9 cellular contexts compared by ENCODE assay signal in genomic region chr16:80932725-80933124, GRCh38.
DNase-seq lines count a peak whose midpoint lies in the region; ATAC-seq and TF ChIP-seq lines count a peak whose summit lies in the region.
"Had no signal": no experiment of that assay in that cellular context is flagged by ENCODE, and none has a peak within 500 bp of the region (broad histone marks: within the 10 kb centered on the region; RNA-seq: fewer than 3 reads in every experiment).

No MANE protein-coding gene starts in this region.

- no peak for TF ChIP-seq POLR2A in sigmoid colon (IDR thresholded peaks at IDR 0.05)

- intact Hi-C loops in left ventricle myocardium inferior (cut with micrococcal nuclease), result no loop called here
- intact Hi-C loops in sigmoid colon (cut with DNase I), result no loop called here

- H3K4me1 Mint-ChIP-seq in activated naive CD8-positive, alpha-beta T cell treated with anti-CD3 and anti-CD28 coated beads, Interleukin-2, amount 10 ng/mL, durations not matched to agents 7 days and 5 days, result peaks cover 5% of the 10 kb centered on the region

- 19 to 28% methylated on average over 22 of the region's 22 CpGs for WGBS in sigmoid colon, 2 donors

- TF ChIP-seq CTCF in left ventricle myocardium inferior (IDR thresholded peaks at IDR 0.05; ENCODE audit: borderline replicate concordance) (no peak), sigmoid colon (IDR thresholded peaks at IDR 0.05) (no peak)

- peak overlapping the region; percentile 44; the same call in 1 of the 2 replicates for H3K4me3 ChIP-seq in H7 (ENCODE audit: insufficient read depth, low read depth, low read length)
- H3K4me3 ChIP-seq in left ventricle myocardium inferior, result peak overlapping the region; percentile 61
- peak overlapping the region; percentile 29 to 51 (median 46) for H3K4me3 ChIP-seq in sigmoid colon
- H3K4me3 ChIP-seq: K562 had no signal

- TF ChIP-seq EP300 in sigmoid colon (IDR thresholded peaks at IDR 0.05), result no peak

- no peaks in the 10 kb centered on the region for H3K9me3 ChIP-seq in left ventricle myocardium inferior (replicated peaks)
- no peaks in the 10 kb centered on the region for H3K9me3 ChIP-seq in sigmoid colon

- H3K4me1 ChIP-seq in left ventricle myocardium inferior (peaks cover 24% of the 10 kb centered on the region), sigmoid colon (peaks cover 0 to 29% (median 21%) of the 10 kb centered on the region in 4 donors)

- H3K27ac Mint-ChIP-seq in activated naive CD8-positive, alpha-beta T cell treated with anti-CD3 and anti-CD28 coated beads, Interleukin-2, amount 10 ng/mL, durations not matched to agents 7 days and 5 days, result no peak overlapping the region

- H3K27ac ChIP-seq in left ventricle myocardium inferior (replicated peaks) (peak overlapping the region; percentile 90), sigmoid colon (peak overlapping the region; percentile 81 to 92 (median 89))

- no peak for ATAC-seq in activated naive CD8-positive, alpha-beta T cell treated with anti-CD3 and anti-CD28 coated beads, Interleukin-2, amount 10 ng/mL, durations not matched to agents 7 days and 5 days (ENCODE audit: low read depth)
- ATAC-seq in HG02623 (IDR thresholded peaks at IDR 0.05; ENCODE audit: unreplicated experiment) (no peak), GM18907 (IDR thresholded peaks at IDR 0.05; ENCODE audit: unreplicated experiment) (no peak), HG02852 (IDR thresholded peaks at IDR 0.05; ENCODE audit: unreplicated experiment) (no peak)

- DNase-seq in H7 (peak; percentile 39), left ventricle myocardium inferior (peak; percentile 48), sigmoid colon (peak; percentile 79), NCI-H524 treated with DMSO at 0.1 percent for 48 hours (lab: John Stamatoyannopoulos, UW) (no peak)
- no peak for DNase-seq in activated naive CD8-positive, alpha-beta T cell treated with anti-CD3 and anti-CD28 coated beads, Interleukin-2, amount 10 ng/mL, durations not matched to agents 7 days and 5 days

- H3K4me3 Mint-ChIP-seq in activated naive CD8-positive, alpha-beta T cell treated with anti-CD3 and anti-CD28 coated beads, Interleukin-2, amount 10 ng/mL, durations not matched to agents 7 days and 5 days, result peak overlapping the region; percentile 45

- no peaks in the 10 kb centered on the region for H3K9me3 Mint-ChIP-seq in activated naive CD8-positive, alpha-beta T cell treated with anti-CD3 and anti-CD28 coated beads, Interleukin-2, amount 10 ng/mL, durations not matched to agents 7 days and 5 days

- peaks cover 35% of the 10 kb centered on the region for H3K27me3 ChIP-seq in H7 (ENCODE audit: control insufficient read depth, insufficient read depth, low read length)
- no peaks in the 10 kb centered on the region for H3K27me3 ChIP-seq in left ventricle myocardium inferior (ENCODE audit: low read depth)
- H3K27me3 ChIP-seq in sigmoid colon, result no peaks in the 10 kb centered on the region

- peaks cover 45% of the 10 kb centered on the region for H3K27me3 Mint-ChIP-seq in activated naive CD8-positive, alpha-beta T cell treated with anti-CD3 and anti-CD28 coated beads, Interleukin-2, amount 10 ng/mL, durations not matched to agents 7 days and 5 days

- POLR2A ChIA-PET in activated naive CD8-positive, alpha-beta T cell treated with anti-CD3 and anti-CD28 coated beads, Interleukin-2, amount 10 ng/mL, durations not matched to agents 7 days and 5 days (lab: Charles Lee), result no interaction called here

- H3K36me3 ChIP-seq in H7 (replicated peaks; ENCODE audit: control insufficient read depth, insufficient read depth, low read length), result no peaks in the 10 kb centered on the region
- no peaks in the 10 kb centered on the region for H3K36me3 ChIP-seq in left ventricle myocardium inferior
- H3K36me3 ChIP-seq in sigmoid colon, result no peaks in the 10 kb centered on the region

- peaks cover 2% of the 10 kb centered on the region for H3K36me3 Mint-ChIP-seq in activated naive CD8-positive, alpha-beta T cell treated with anti-CD3 and anti-CD28 coated beads, Interleukin-2, amount 10 ng/mL, durations not matched to agents 7 days and 5 days

Comparison
In these comparisons a context has a peak if more than half of its experiments do, and no peak if none do; other contexts are left out.
1. DNase-seq: peak in H7 (single experiment), left ventricle myocardium inferior (single experiment) and sigmoid colon (single experiment); none in activated naive CD8-positive, alpha-beta T cell treated with anti-CD3 and anti-CD28 coated beads, Interleukin-2, amount 10 ng/mL, durations not matched to agents 7 days and 5 days (single experiment) and NCI-H524 treated with DMSO at 0.1 percent for 48 hours (single experiment).
2. Peak in every context shown above with its lines, with median percentiles within 50 percentile points of each other: H3K4me3 ChIP-seq.